ENCODE assay signal across 16 cellular contexts in genomic region chr15:29952245-29952644, GRCh38.
DNase-seq lines count a peak whose midpoint lies in the region; ATAC-seq and TF ChIP-seq lines count a peak whose summit lies in the region.
"Had no signal": no experiment of that assay in that cellular context is flagged by ENCODE, and none has a peak within 500 bp of the region (broad histone marks: within the 10 kb centered on the region; RNA-seq: fewer than 3 reads in every experiment).

No MANE protein-coding gene starts in this region.

- intact Hi-C loops in MCF 10A (cut with micrococcal nuclease): no loop called here
- intact Hi-C loops in breast epithelium (cut with DNase I; ENCODE audit: low total_unique reads): no loop called here
- intact Hi-C loops in uterus (cut with DNase I; ENCODE audit: low total_unique reads): no loop called here
- intact Hi-C loops in lower leg skin (cut with DNase I; ENCODE audit: low total_unique reads): no loop called here

- no TSS peak for BruUV-seq in MCF 10A (replicated peaks; lab: Mats Ljungman, UMichigan)

- POLR2A ChIA-PET in MCF 10A (lab: Yijun Ruan, JAX): interaction anchor here (0.7 to 1.0 kb wide), 3 partner anchors 35 to 132 kb away, joined by 3 read pairs; no protein-coding TSS in a partner anchor

- TF ChIP-seq POLR2A in breast epithelium (IDR thresholded peaks at IDR 0.05) (no peak), uterus (IDR thresholded peaks at IDR 0.05) (no peak), lower leg skin (IDR thresholded peaks at IDR 0.05) (no peak)

- H3K36me3 ChIP-seq in breast epithelium: no peaks in the 10 kb centered on the region
- no peaks in the 10 kb centered on the region for H3K36me3 ChIP-seq in uterus
- H3K36me3 ChIP-seq: ascending aorta had no signal

- H3K4me1 ChIP-seq in breast epithelium: no peaks in the 10 kb centered on the region
- H3K4me1 ChIP-seq in uterus: no peaks in the 10 kb centered on the region
- H3K4me1 ChIP-seq: ascending aorta had no signal

- no peaks in the 10 kb centered on the region for H3K9me3 Mint-ChIP-seq in MCF 10A (ENCODE audit: unreplicated experiment)
- H3K9me3 Mint-ChIP-seq: activated CD4-positive, alpha-beta T cell treated with anti-CD3 and anti-CD28 coated beads, Interleukin-2, amount 10 ng/mL, durations not matched to agents 7 days and 5 days; stimulated activated naive CD8-positive, alpha-beta T cell treated with anti-CD3 and anti-CD28 coated beads, Interleukin-15, Interleukin-2, amounts not matched to agents 100 ng/mL and 50 ng/mL, for 24 hours had no signal

- H3K4me3 ChIP-seq in breast epithelium (no peak overlapping the region), uterus (no peak overlapping the region), lower leg skin (ENCODE audit: low read depth, poor library complexity, severe bottlenecking) (no peak overlapping the region)
- H3K4me3 ChIP-seq: ascending aorta had no signal

- peak; percentile 55 for DNase-seq in MCF 10A (ENCODE audit: unreplicated experiment)
- no peak for DNase-seq in breast epithelium (ENCODE audit: low spot score in 2 of 2)
- DNase-seq in hippocampal formation (lab: John Stamatoyannopoulos, UW): peak; percentile 72 to 85
- DNase-seq in uterus: peak in 1 of 2 donors; percentile 34
- DNase-seq in lower leg skin (ENCODE audit: low spot score in 2 of 2): no peak
- DNase-seq in epidermal melanocyte (ENCODE audit: insufficient read length, low spot score): no peak
- DNase-seq: activated CD4-positive, alpha-beta T cell treated with anti-CD3 and anti-CD28 coated beads, Interleukin-2, amount 10 ng/mL, durations not matched to agents 7 days and 5 days; activated T-cell treated with anti-CD3 and anti-CD28 coated beads, Interleukin-2, amount 50 U/mL, for 72 hours; effector memory CD8-positive, alpha-beta T cell; mesendoderm; SHP77; T-helper 9 cell had no signal

- no peak overlapping the region for H3K27ac ChIP-seq in breast epithelium
- peak overlapping the region; percentile 55; the same call in 1 of the 2 replicates for H3K27ac ChIP-seq in VCaP
- peak overlapping the region; percentile 45 to 57 for H3K27ac ChIP-seq in uterus
- H3K27ac ChIP-seq: ascending aorta had no signal

- TF ChIP-seq CTCF in MCF 10A (IDR thresholded peaks at IDR 0.05; ENCODE audit: unreplicated experiment): no peak
- no peak for TF ChIP-seq CTCF in breast epithelium (IDR thresholded peaks at IDR 0.05)
- no peak for TF ChIP-seq CTCF in VCaP (conservative IDR thresholded peaks at IDR 0.05)
- TF ChIP-seq CTCF in uterus (IDR thresholded peaks at IDR 0.05): no peak
- no peak for TF ChIP-seq CTCF in lower leg skin (IDR thresholded peaks at IDR 0.05)

- H3K27ac Mint-ChIP-seq in MCF 10A (ENCODE audit: low read depth, unreplicated experiment): no peak overlapping the region
- H3K27ac Mint-ChIP-seq: activated CD4-positive, alpha-beta T cell treated with anti-CD3 and anti-CD28 coated beads, Interleukin-2, amount 10 ng/mL, durations not matched to agents 7 days and 5 days; activated T-cell treated with anti-CD3 and anti-CD28 coated beads, Interleukin-2, amount 50 U/mL, for 72 hours; effector memory CD8-positive, alpha-beta T cell; stimulated activated naive CD8-positive, alpha-beta T cell treated with anti-CD3 and anti-CD28 coated beads, Interleukin-15, Interleukin-2, amounts not matched to agents 100 ng/mL and 50 ng/mL, for 24 hours had no signal

- CTCF ChIA-PET in MCF 10A (lab: Yijun Ruan, JAX): no interaction called here

- no peaks in the 10 kb centered on the region for H3K27me3 ChIP-seq in breast epithelium
- H3K27me3 ChIP-seq in uterus: no peaks in the 10 kb centered on the region
- H3K27me3 ChIP-seq: ascending aorta had no signal

- no peaks in the 10 kb centered on the region for H3K27me3 Mint-ChIP-seq in MCF 10A (ENCODE audit: insufficient read depth, unreplicated experiment)
- H3K27me3 Mint-ChIP-seq: effector memory CD8-positive, alpha-beta T cell had no signal

- no peak for ATAC-seq in GM21360 (IDR thresholded peaks at IDR 0.05; ENCODE audit: unreplicated experiment)
- ATAC-seq: activated T-cell treated with anti-CD3 and anti-CD28 coated beads, Interleukin-2, amount 50 U/mL, for 72 hours; effector memory CD8-positive, alpha-beta T cell had no signal

- no peaks in the 10 kb centered on the region for H3K36me3 Mint-ChIP-seq in MCF 10A (ENCODE audit: insufficient read depth, unreplicated experiment)

- no peaks in the 10 kb centered on the region for H3K4me1 Mint-ChIP-seq in MCF 10A (ENCODE audit: insufficient read depth, unreplicated experiment)
- H3K4me1 Mint-ChIP-seq: activated CD4-positive, alpha-beta T cell treated with anti-CD3 and anti-CD28 coated beads, Interleukin-2, amount 10 ng/mL, durations not matched to agents 7 days and 5 days had no signal

- 59 to 60% methylated on average over 1 of the region's 1 CpG for whole genome bisulfite sequencing in lower leg skin, 2 donors

- no peaks in the 10 kb centered on the region for H3K9me3 ChIP-seq in breast epithelium
- no peaks in the 10 kb centered on the region for H3K9me3 ChIP-seq in uterus
- H3K9me3 ChIP-seq: ascending aorta had no signal

- H3K4me3 Mint-ChIP-seq in MCF 10A (ENCODE audit: unreplicated experiment): no peak overlapping the region
- H3K4me3 Mint-ChIP-seq: activated CD4-positive, alpha-beta T cell treated with anti-CD3 and anti-CD28 coated beads, Interleukin-2, amount 10 ng/mL, durations not matched to agents 7 days and 5 days; activated T-cell treated with anti-CD3 and anti-CD28 coated beads, Interleukin-2, amount 50 U/mL, for 72 hours; effector memory CD8-positive, alpha-beta T cell; stimulated activated naive CD8-positive, alpha-beta T cell treated with anti-CD3 and anti-CD28 coated beads, Interleukin-15, Interleukin-2, amounts not matched to agents 100 ng/mL and 50 ng/mL, for 24 hours had no signal

Comparison
In these comparisons a context has a peak if more than half of its experiments do, and no peak if none do; other contexts are left out.
1. DNase-seq: peak in MCF 10A (single experiment) and hippocampal formation (2 of 2); none in breast epithelium (0 of 2), lower leg skin (0 of 2) and epidermal melanocyte (single experiment).
2. H3K27ac ChIP-seq: peak in VCaP (single experiment) and uterus (2 of 2); none in breast epithelium (0 of 2).